ENCODE assay signal across 11 cellular contexts in genomic region chr9:127556871-127557270, GRCh38. TPM values are rescaled to one million over a fixed set of nuclear protein-coding genes. Genes with fewer than 3 reads are reported as not detected.
A peak's percentile ranks its signal among the peaks of the same experiment; 100 is the strongest.
DNase-seq lines count a peak whose midpoint lies in the region; ATAC-seq, FAIRE-seq and TF ChIP-seq lines count a peak whose summit lies in the region.
"Had no signal": no experiment of that assay in that cellular context is flagged by ENCODE, and none has a peak within 500 bp of the region (broad histone marks: within the 10 kb centered on the region; RNA-seq: fewer than 3 reads in every experiment).

No MANE protein-coding gene starts in this region.

- TF ChIP-seq CTCF in Caco-2 (IDR thresholded peaks at IDR 0.05; ENCODE audit: insufficient read depth in 1 of 2, low read depth in 1 of 2, low read length in 1 of 2, severe bottlenecking in 1 of 2, unreplicated experiment in 1 of 2): no peak
- TF ChIP-seq CTCF in RWPE2 (IDR thresholded peaks at IDR 0.05; ENCODE audit: poor library complexity, severe bottlenecking): no peak
- TF ChIP-seq CTCF in esophagus muscularis mucosa (IDR thresholded peaks at IDR 0.05): no peak
- TF ChIP-seq CTCF in sigmoid colon (IDR thresholded peaks at IDR 0.05): no peak
- no peak for TF ChIP-seq CTCF in GM20000 (IDR thresholded peaks at IDR 0.05; ENCODE audit: extremely low read depth, missing control alignments)

- no peaks in the 10 kb centered on the region for H3K27me3 ChIP-seq in Caco-2 (replicated peaks; ENCODE audit: control insufficient read depth, insufficient read depth, low read length)
- no peaks in the 10 kb centered on the region for H3K27me3 ChIP-seq in RWPE2 (ENCODE audit: insufficient read depth, poor library complexity, severe bottlenecking)
- no peaks in the 10 kb centered on the region for H3K27me3 ChIP-seq in esophagus muscularis mucosa
- H3K27me3 ChIP-seq in sigmoid colon: no peaks in the 10 kb centered on the region

- H3K27ac ChIP-seq in RWPE2 (ENCODE audit: poor library complexity, severe bottlenecking) (peak overlapping the region; percentile 98), esophagus muscularis mucosa (replicated peaks in 1 of 4) (peak overlapping the region; percentile 63 to 83 (median 77)), sigmoid colon (peak overlapping the region; percentile 75 to 93 (median 84))

- no peak for FAIRE-seq in frontal cortex (lab: Jason Lieb, UNC)
- FAIRE-seq: G401.6, small intestine had no signal

- no peaks in the 10 kb centered on the region for H3K9me3 Mint-ChIP-seq in Caco-2 (ENCODE audit: unreplicated experiment)

- POLR2A ChIA-PET in Caco-2 (lab: Charles Lee): no interaction called here

- intact Hi-C loops in Caco-2 (cut with micrococcal nuclease; ENCODE audit: unreplicated experiment) (no loop called here), esophagus muscularis mucosa (cut with DNase I) (no loop called here), sigmoid colon (cut with DNase I) (no loop called here)

- no TSS peak for BruUV-seq in Caco-2 (replicated peaks; lab: Mats Ljungman, UMichigan)

- H3K36me3 ChIP-seq in Caco-2 (ENCODE audit: control insufficient read depth, insufficient read depth, low read length) (no peaks in the 10 kb centered on the region; the same call in 1 of the 2 replicates), RWPE2 (ENCODE audit: low read depth) (peaks cover 66% of the 10 kb centered on the region), esophagus muscularis mucosa (peaks cover 0 to 25% (median 20%) of the 10 kb centered on the region in 4 donors), sigmoid colon (peaks cover 0 to 18% (median 4%) of the 10 kb centered on the region in 4 donors)

- H3K4me1 ChIP-seq in Caco-2 (peaks cover 24% of the 10 kb centered on the region), RWPE2 (ENCODE audit: insufficient read depth, poor library complexity, severe bottlenecking) (peaks cover 66% of the 10 kb centered on the region), esophagus muscularis mucosa (peaks cover 64 to 98% (median 92%) of the 10 kb centered on the region in 4 donors), sigmoid colon (peaks cover 0 to 79% (median 72%) of the 10 kb centered on the region in 4 donors)

- WGBS in esophagus muscularis mucosa: 68% methylated on average over 3 of the region's 4 CpGs
- WGBS in sigmoid colon, 2 donors: 59 to 64% methylated on average over 4 of the region's 4 CpGs

- peaks cover 19% of the 10 kb centered on the region for H3K36me3 Mint-ChIP-seq in Caco-2 (ENCODE audit: insufficient read depth, unreplicated experiment)

- H3K4me3 Mint-ChIP-seq in Caco-2 (ENCODE audit: unreplicated experiment): no peak overlapping the region

- H3K27me3 Mint-ChIP-seq in Caco-2 (ENCODE audit: insufficient read depth, unreplicated experiment): no peaks in the 10 kb centered on the region

- H3K27ac Mint-ChIP-seq in Caco-2 (ENCODE audit: unreplicated experiment): peak overlapping the region; percentile 45

- H3K9me3 ChIP-seq in Caco-2 (no peaks in the 10 kb centered on the region), RWPE2 (ENCODE audit: severe bottlenecking) (no peaks in the 10 kb centered on the region), esophagus muscularis mucosa (no peaks in the 10 kb centered on the region), sigmoid colon (no peaks in the 10 kb centered on the region)

- TF ChIP-seq POLR2A in esophagus muscularis mucosa (IDR thresholded peaks at IDR 0.05; ENCODE audit: low read depth): no peak
- no peak for TF ChIP-seq POLR2A in sigmoid colon (IDR thresholded peaks at IDR 0.05)

- peaks cover 6% of the 10 kb centered on the region for H3K4me1 Mint-ChIP-seq in Caco-2 (ENCODE audit: low read depth, unreplicated experiment)

- ATAC-seq in RWPE2 (ENCODE audit: low read depth) (no peak), HG02642 (IDR thresholded peaks at IDR 0.05; ENCODE audit: poor library complexity, unreplicated experiment) (no peak)

- TF ChIP-seq EP300 in esophagus muscularis mucosa (IDR thresholded peaks at IDR 0.05) (no peak), sigmoid colon (IDR thresholded peaks at IDR 0.05) (no peak)

- DNase-seq in Caco-2 (no peak), RWPE2 (ENCODE audit: low spot score) (peak; percentile 38), esophagus muscularis mucosa (ENCODE audit: extremely low spot score) (no peak), sigmoid colon (no peak), GM20000 (ENCODE audit: low spot score) (no peak), frontal cortex (ENCODE audit: low spot score in 2 of 2) (no peak), germinal center (ENCODE audit: low spot score) (no peak)
- DNase-seq: left colon, small intestine had no signal

- no peak overlapping the region for H3K4me3 ChIP-seq in Caco-2 (ENCODE audit: low read depth, low read length)
- H3K4me3 ChIP-seq in RWPE2 (ENCODE audit: severe bottlenecking): no peak overlapping the region
- H3K4me3 ChIP-seq in esophagus muscularis mucosa: no peak overlapping the region
- H3K4me3 ChIP-seq in sigmoid colon: no peak overlapping the region

- CTCF ChIA-PET in Caco-2 (lab: Charles Lee): no interaction called here

RNA-seq across cellular contexts. Expression of gene STXBP1, which starts 55.2 kb away (rescaled TPM):
- total RNA-seq in Caco-2 (2022) (5.5 and 6.7 TPM in 2 replicates), esophagus muscularis mucosa (10 to 100 TPM; 17.2 to 34.0 (median 19.8) TPM), sigmoid colon (10 to 100 TPM; 32.3 to 97.2 (median 41.0) TPM), frontal cortex (63.2 TPM)
- 1 to 10 TPM; 3.7 to 9.2 (median 9.0) TPM for polyA plus RNA-seq in sigmoid colon
